ENCODE assay signal across 28 cellular contexts in the genomic region with DNA sequence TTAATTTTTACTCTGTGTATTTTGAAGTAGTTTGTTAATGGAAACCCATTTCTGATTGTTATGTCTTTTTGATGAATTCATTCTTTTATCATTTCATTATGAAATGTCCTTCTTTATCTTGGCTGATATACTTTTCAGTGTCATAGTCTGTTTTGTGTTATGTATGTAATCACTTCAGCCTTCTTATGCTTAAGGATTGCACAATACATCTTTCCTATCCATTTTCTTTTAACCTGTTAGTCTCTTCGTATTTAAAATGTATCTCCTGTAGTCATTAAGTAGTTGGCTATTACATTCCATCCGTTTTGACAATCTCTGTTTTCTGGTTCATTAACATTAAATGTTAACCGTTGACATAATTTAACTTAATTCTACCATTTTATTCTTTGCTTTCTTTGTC.
"Had no signal": no experiment of that assay in that cellular context is flagged by ENCODE, and none has a peak within 500 bp of the region (broad histone marks: within the 10 kb centered on the region; RNA-seq: fewer than 3 reads in every experiment).

No MANE protein-coding gene starts in this region.

- H3K36me3 ChIP-seq: neural progenitor cell, ovary, spleen, suprapubic skin, tibial artery, transverse colon, upper lobe of right lung, uterus had no signal

- H3K9ac ChIP-seq: neural progenitor cell, parathyroid adenoma had no signal

- H3K9me3 ChIP-seq: ovary, psoas muscle, suprapubic skin, testis, tibial artery, transverse colon, upper lobe of right lung, uterus had no signal

- H2AFZ ChIP-seq: neural progenitor cell, parathyroid adenoma had no signal

- DNase-seq: natural killer cell; occipital lobe; ovary; posterior cingulate gyrus; psoas muscle; right cardiac atrium; spleen; stimulated activated CD4-positive, alpha-beta T cell treated with anti-CD3 and anti-CD28 coated beads, Interleukin-12 subunit alpha, Interleukin-12 subunit beta, amount 100 ng/mL, for 4 hours; stimulated activated CD4-positive, alpha-beta T cell treated with anti-CD3 and anti-CD28 coated beads, Interleukin-1b, Interleukin-23, amount 100 ng/mL, for 48 hours; stimulated activated CD4-positive, alpha-beta T cell treated with anti-CD3 and anti-CD28 coated beads, Interleukin-4, amount 100 ng/mL, for 1 hour; stimulated activated CD4-positive, alpha-beta T cell treated with anti-CD3 and anti-CD28 coated beads, Interleukin-4, amount 100 ng/mL, for 4 hours; stimulated activated CD8-positive, alpha-beta memory T cell treated with anti-CD3 and anti-CD28 coated beads, Interleukin-4, amount 100 ng/mL, for 48 hours; stimulated activated naive CD4-positive, alpha-beta T cell; stimulated activated naive CD8-positive, alpha-beta T cell treated with anti-CD3 and anti-CD28 coated beads, Interleukin-15, amount 100 ng/mL, for 72 hours; stimulated activated naive CD8-positive, alpha-beta T cell treated with anti-CD3 and anti-CD28 coated beads, Interleukin-15, Interleukin-2, amounts not matched to agents 100 U/mL and 50 U/mL, for 24 hours; substantia nigra; testis; tibial artery; transverse colon; upper lobe of right lung; uterus had no signal

- H3K79me2 ChIP-seq: parathyroid adenoma had no signal

- H3K4me3 ChIP-seq: neural progenitor cell, ovary, psoas muscle, skin epidermis, smooth muscle cell, spleen, suprapubic skin, testis, tibial artery, transverse colon, upper lobe of right lung, uterus had no signal

- H3K4me1 ChIP-seq: parathyroid adenoma, psoas muscle, spleen, suprapubic skin, testis, tibial artery, transverse colon, upper lobe of right lung, uterus had no signal

- H3K27ac ChIP-seq: neural progenitor cell, ovary, parathyroid adenoma, psoas muscle, skin epidermis, spleen, suprapubic skin, testis, tibial artery, transverse colon, upper lobe of right lung, uterus had no signal

- H3K4me2 ChIP-seq: neural progenitor cell, smooth muscle cell had no signal

- ATAC-seq: natural killer cell; psoas muscle; right cardiac atrium; sciatic nerve; stimulated activated memory B cell treated with anti-CD40 and anti-IgM and Interleukin-4, amounts not matched to agents 10 μg/mL and 1 μg/mL and 100 μg/mL, for 72 hours; stimulated activated naive CD8-positive, alpha-beta T cell treated with anti-CD3 and anti-CD28 coated beads, Interleukin-15, amount 100 ng/mL, for 72 hours; stimulated activated naive CD8-positive, alpha-beta T cell treated with anti-CD3 and anti-CD28 coated beads, Interleukin-15, Interleukin-2, amounts not matched to agents 100 U/mL and 50 U/mL, for 24 hours; upper lobe of right lung had no signal

- H3K27me3 ChIP-seq: neural progenitor cell, ovary, spleen, suprapubic skin, testis, tibial artery, transverse colon, upper lobe of right lung, uterus had no signal
